ENCODE assay signal across 34 cellular contexts in genomic region chr7:114969096-114969495, GRCh38.
"Had no signal": no experiment of that assay in that cellular context is flagged by ENCODE, and none has a peak within 500 bp of the region (broad histone marks: within the 10 kb centered on the region; RNA-seq: fewer than 3 reads in every experiment).

No MANE protein-coding gene starts in this region.

- DNase-seq: Karpas-422, Kasumi-1, MG63, MM.1S, MV-4-11, NCI-H1048, NCI-H1092, NCI-H1092 treated with DMSO at 0.1 percent for 48 hours, NCI-H1105, NCI-H1105 treated with DMSO at 0.1 percent for 48 hours, NCI-H1417, NCI-H1417 treated with DMSO at 0.1 percent for 48 hours, NCI-H1436, NCI-H1436 treated with DMSO at 0.1 percent for 48 hours, NCI-H146, NCI-H1694, NCI-H1694 treated with DMSO at 0.1 percent for 48 hours, NCI-H187, NCI-H187 treated with DMSO at 0.1 percent for 48 hours, NCI-H1930, NCI-H2029, NCI-H2029 treated with DMSO at 0.1 percent for 48 hours, NCI-H2081, NCI-H2081 treated with DMSO at 0.1 percent for 48 hours, NCI-H2107, NCI-H2171, NCI-H2171 treated with DMSO at 0.1 percent for 48 hours, NCI-H2227 treated with DMSO at 0.1 percent for 48 hours, NCI-H226, NCI-H345, NCI-H446, NCI-H446 treated with DMSO at 0.1 percent for 48 hours, NCI-H510A, NCI-H510A treated with DMSO at 0.1 percent for 48 hours had no signal

- H3K36me3 ChIP-seq: MG63 had no signal

- H3K4me3 ChIP-seq: MG63 had no signal

- H3K27me3 ChIP-seq: MG63 had no signal

- H3K9me3 ChIP-seq: MG63 had no signal
